Comparison of ENCODE assay signal across 1 cellular context in the genomic region with DNA sequence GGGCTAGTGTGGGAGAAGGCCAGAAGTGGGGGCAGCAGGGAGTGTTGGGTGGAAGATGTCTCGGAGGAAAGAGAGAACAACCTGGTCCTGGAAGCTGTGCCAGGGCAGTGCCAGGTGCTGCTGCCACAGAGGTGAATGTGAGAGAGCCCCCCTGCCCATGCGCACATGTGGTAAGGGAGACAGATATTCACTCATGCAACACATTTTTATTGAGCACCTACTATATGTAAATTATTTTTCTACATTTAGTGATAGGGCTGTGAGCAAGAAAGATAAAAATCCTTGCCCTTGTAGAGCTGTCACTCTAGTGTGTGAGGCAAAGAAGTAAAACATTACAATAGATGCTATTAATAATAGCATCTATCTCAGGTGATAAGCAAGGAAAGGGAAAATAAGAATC.
TF ChIP-seq lines count a peak whose summit lies in the region.

No MANE protein-coding gene starts in this region.

TF ChIP-seq in K562, 482 proteins besides CTCF, POLR2A, EP300 and RAD21:
- TF ChIP-seq BHLHE40 (IDR thresholded peaks at IDR 0.05; ENCODE audit: low read length) = no peak
- TF ChIP-seq JUNB (CRISPR knock-in tag; conservative IDR thresholded peaks at IDR 0.05) = no peak
- TF ChIP-seq RBM39 (optimal IDR thresholded peaks at IDR 0.05; ENCODE audit: low read depth, low read length) = no peak
- TF ChIP-seq, protein P1, sequence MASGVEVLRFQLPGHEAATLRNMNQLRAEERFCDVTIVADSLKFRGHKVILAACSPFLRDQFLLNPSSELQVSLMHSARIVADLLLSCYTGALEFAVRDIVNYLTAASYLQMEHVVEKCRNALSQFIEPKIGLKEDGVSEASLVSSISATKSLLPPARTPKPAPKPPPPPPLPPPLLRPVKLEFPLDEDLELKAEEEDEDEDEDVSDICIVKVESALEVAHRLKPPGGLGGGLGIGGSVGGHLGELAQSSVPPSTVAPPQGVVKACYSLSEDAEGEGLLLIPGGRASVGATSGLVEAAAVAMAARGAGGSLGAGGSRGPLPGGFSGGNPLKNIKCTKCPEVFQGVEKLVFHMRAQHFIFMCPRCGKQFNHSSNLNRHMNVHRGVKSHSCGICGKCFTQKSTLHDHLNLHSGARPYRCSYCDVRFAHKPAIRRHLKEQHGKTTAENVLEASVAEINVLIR (CRISPR knock-in tag; IDR thresholded peaks at IDR 0.05) = no peak
- TF ChIP-seq ESRRB (CRISPR knock-in tag; IDR thresholded peaks at IDR 0.05; ENCODE audit: borderline replicate concordance) = no peak
- no peak for TF ChIP-seq RCOR1 (IDR thresholded peaks at IDR 0.05; ENCODE audit: borderline replicate concordance in 1 of 2, low read depth in 2 of 2, low read length in 2 of 2)
- TF ChIP-seq CUX1 (CRISPR knock-in tag; IDR thresholded peaks at IDR 0.05) = no peak
- TF ChIP-seq ZNF3 (CRISPR knock-in tag; IDR thresholded peaks at IDR 0.05) = peak; percentile 91
- no peak for TF ChIP-seq ZNF695 (CRISPR knock-in tag; IDR thresholded peaks at IDR 0.05)
- no peak for TF ChIP-seq RNF2 (IDR thresholded peaks at IDR 0.05)
- TF ChIP-seq CSDE1 (IDR thresholded peaks at IDR 0.05) = no peak
- no peak for TF ChIP-seq GATA2 (CRISPR knock-in tag; IDR thresholded peaks at IDR 0.05)
- no peak for TF ChIP-seq THRA (IDR thresholded peaks at IDR 0.05)
- no peak for TF ChIP-seq MCM5 (IDR thresholded peaks at IDR 0.05; ENCODE audit: low read depth)
- TF ChIP-seq ZNF24 (IDR thresholded peaks at IDR 0.05) = no peak
- peak; percentile 54 for TF ChIP-seq RBM25 (IDR thresholded peaks at IDR 0.05; ENCODE audit: low read depth, low read length, severe bottlenecking)
- no peak for TF ChIP-seq ILF3 (IDR thresholded peaks at IDR 0.05; ENCODE audit: borderline replicate concordance)
- TF ChIP-seq BCOR (IDR thresholded peaks at IDR 0.05) = peak; percentile 51
- no peak for TF ChIP-seq RBM22 (IDR thresholded peaks at IDR 0.05; ENCODE audit: low read depth, low read length, poor library complexity, severe bottlenecking)
